Comparison of ENCODE assay signal across 8 cellular contexts in genomic region chr9:124940521-124940893, GRCh38. TPM values are rescaled to one million over a fixed set of nuclear protein-coding genes. Genes with fewer than 3 reads are reported as not detected.
DNase-seq lines count a peak whose midpoint lies in the region; ATAC-seq, FAIRE-seq and TF ChIP-seq lines count a peak whose summit lies in the region.

No MANE protein-coding gene starts in this region.

- H3K36me3 ChIP-seq in bronchial epithelial cell (ENCODE audit: control insufficient read depth, insufficient read depth, low read length) = peaks cover 1% of the 10 kb centered on the region
- peaks cover 0 to 27% of the 10 kb centered on the region in 2 experiments for H3K36me3 ChIP-seq in mesenchymal stem cell (ENCODE audit: control insufficient read depth in 1 of 2, insufficient read depth in 2 of 2, low read depth in 1 of 2, low read length in 2 of 2)
- no peaks in the 10 kb centered on the region for H3K36me3 ChIP-seq in aorta (ENCODE audit: control insufficient read depth in 1 of 2, insufficient read depth in 2 of 2, low read length in 1 of 2)

- peaks cover 4% of the 10 kb centered on the region for H3K79me1 ChIP-seq in mesenchymal stem cell (replicated peaks; ENCODE audit: low read length, poor library complexity, severe bottlenecking)

- H3K4me1 Mint-ChIP-seq in activated T-cell treated with anti-CD3 and anti-CD28 coated beads, Interleukin-2, amount 50 U/mL, for 24 hours (ENCODE audit: low read depth) = peaks cover 29% of the 10 kb centered on the region

- no peaks in the 10 kb centered on the region for H3K9me3 Mint-ChIP-seq in activated T-cell treated with anti-CD3 and anti-CD28 coated beads, Interleukin-2, amount 50 U/mL, for 24 hours

- intact Hi-C loops in aorta (cut with DNase I) = loop anchor here (2.0 to 5.0 kb wide), 5 partner anchors 68 to 302 kb away; partner anchors contain the start of genes HSPA5 (in 1 of the 2), RABEPK (in 1 of the 2) and SCAI (in 1 of the 2)

- FAIRE-seq in bronchial epithelial cell (lab: Jason Lieb, UNC) = no peak

- H2BK120ac ChIP-seq in mesenchymal stem cell (ENCODE audit: low read depth, low read length) = no peak overlapping the region

- peak overlapping the region; percentile 91 for H3K4me2 ChIP-seq in mesenchymal stem cell (ENCODE audit: low read length, poor library complexity, severe bottlenecking)

- peak overlapping the region; percentile 98 for H3K27ac Mint-ChIP-seq in activated T-cell treated with anti-CD3 and anti-CD28 coated beads, Interleukin-2, amount 50 U/mL, for 24 hours

- ATAC-seq in HG02571 (IDR thresholded peaks at IDR 0.05; ENCODE audit: unreplicated experiment) (peak; percentile 44), aorta (ENCODE audit: low FRiP score) (no peak)

- peak overlapping the region; percentile 99 for H3K9ac ChIP-seq in mesenchymal stem cell (ENCODE audit: low read length)

- H3K27me3 ChIP-seq in bronchial epithelial cell (ENCODE audit: control insufficient read depth, insufficient read depth, low read length) (no peaks in the 10 kb centered on the region), mesenchymal stem cell (ENCODE audit: control insufficient read depth in 1 of 2, insufficient read depth in 1 of 2, low read length in 2 of 2) (no peaks in the 10 kb centered on the region), aorta (ENCODE audit: control insufficient read depth in 1 of 2, insufficient read depth in 2 of 2, low read length in 1 of 2) (no peaks in the 10 kb centered on the region)

- H2AK5ac ChIP-seq in mesenchymal stem cell (ENCODE audit: low read length, severe bottlenecking) = peak overlapping the region; percentile 35

- H2BK15ac ChIP-seq in mesenchymal stem cell (ENCODE audit: low read depth, poor library complexity, severe bottlenecking) = peak overlapping the region; percentile 29

- peaks cover 5% of the 10 kb centered on the region for H3K4me1 ChIP-seq in mesenchymal stem cell (ENCODE audit: control insufficient read depth, insufficient read depth, low read depth, low read length)
- no peaks in the 10 kb centered on the region for H3K4me1 ChIP-seq in aorta (ENCODE audit: control insufficient read depth in 1 of 2, insufficient read depth in 2 of 2, low read length in 2 of 2)

- peak overlapping the region in 1 of 2 experiments; percentile 99 for H3K4ac ChIP-seq in mesenchymal stem cell (ENCODE audit: low read depth in 1 of 2, low read length in 2 of 2)

- no peak for DNase-seq in activated T-cell treated with anti-CD3 and anti-CD28 coated beads, Interleukin-2, amount 50 U/mL, for 24 hours
- no peak for DNase-seq in activated T-cell treated with anti-CD3 and anti-CD28 coated beads, Interleukin-2, amount 50 U/mL, for 1 hour
- DNase-seq in NCI-H146 (lab: John Stamatoyannopoulos, UW) = peak; percentile 81
- peak; percentile 30 for DNase-seq in bronchial epithelial cell (ENCODE audit: low read depth)
- no peak for DNase-seq in mesenchymal stem cell
- DNase-seq in aorta = no peak
- DNase-seq in H4 (ENCODE audit: low spot score) = no peak

- peak overlapping the region; percentile 1 to 81 for H3K18ac ChIP-seq in mesenchymal stem cell (ENCODE audit: low read depth in 1 of 2, low read length in 2 of 2)

- H3K27ac ChIP-seq in mesenchymal stem cell (ENCODE audit: low read length, poor library complexity, severe bottlenecking) (peak overlapping the region; percentile 28), aorta (ENCODE audit: low read depth in 1 of 2, low read length in 2 of 2) (peak overlapping the region; percentile 89 to 95)

- H4K8ac ChIP-seq in mesenchymal stem cell (ENCODE audit: low read length) = peak overlapping the region; percentile 97

- H3K23ac ChIP-seq in mesenchymal stem cell (ENCODE audit: low read length in 2 of 2) = peak overlapping the region in 1 of 2 experiments; percentile 96

- peak overlapping the region; percentile 39 for H2BK5ac ChIP-seq in mesenchymal stem cell (ENCODE audit: low read depth, low read length, poor library complexity, severe bottlenecking)

- no peak for TF ChIP-seq CTCF in bronchial epithelial cell (IDR thresholded peaks at IDR 0.05; ENCODE audit: insufficient read depth, low read length, severe bottlenecking)

- peak overlapping the region; percentile 19 for H4K91ac ChIP-seq in mesenchymal stem cell (ENCODE audit: low read length)

- peak overlapping the region; percentile 89 for H3K4me3 Mint-ChIP-seq in activated T-cell treated with anti-CD3 and anti-CD28 coated beads, Interleukin-2, amount 50 U/mL, for 24 hours

- H3K4me3 ChIP-seq in bronchial epithelial cell (ENCODE audit: low read depth, low read length) (peak overlapping the region; percentile 62), mesenchymal stem cell (ENCODE audit: insufficient read depth in 1 of 2, low read depth in 1 of 2, low read length in 2 of 2) (peak overlapping the region; percentile 64 to 96), aorta (ENCODE audit: low read length in 2 of 2) (peak overlapping the region; percentile 64 to 87)

- H3K14ac ChIP-seq in mesenchymal stem cell (ENCODE audit: low read length in 2 of 2) = peak overlapping the region in 1 of 2 experiments; percentile 61

- H3K9me3 ChIP-seq in mesenchymal stem cell (ENCODE audit: control insufficient read depth, low read length) (no peaks in the 10 kb centered on the region), aorta (ENCODE audit: control insufficient read depth, low read length) (no peaks in the 10 kb centered on the region)

- H3K36me3 Mint-ChIP-seq in activated T-cell treated with anti-CD3 and anti-CD28 coated beads, Interleukin-2, amount 50 U/mL, for 24 hours (ENCODE audit: low read depth) = peaks cover 50% of the 10 kb centered on the region

- H2AFZ ChIP-seq in mesenchymal stem cell (ENCODE audit: low read depth, low read length) = peak overlapping the region; percentile 89

- no peaks in the 10 kb centered on the region for H3K27me3 Mint-ChIP-seq in activated T-cell treated with anti-CD3 and anti-CD28 coated beads, Interleukin-2, amount 50 U/mL, for 24 hours

- no peak overlapping the region for H2BK12ac ChIP-seq in mesenchymal stem cell (ENCODE audit: low read length in 2 of 2)

- under 1% methylated on average over 10 of the region's 17 CpGs for WGBS in mesenchymal stem cell
- 1% methylated on average over 17 of the region's 17 CpGs for WGBS in aorta, 2 donors

RNA-seq across cellular contexts. Expression of gene GOLGA1, which starts 0.4 kb away (rescaled TPM):
- total RNA-seq in bronchial epithelial cell (7.9 and 9.7 TPM in 2 replicates), aorta (10 to 100 TPM; 15.0 to 20.4 TPM)
- 8.6 TPM for polyA plus RNA-seq in mesenchymal stem cell (2013, experiment 1 of 2)
- 8.0 TPM for polyA plus RNA-seq in mesenchymal stem cell (2013, experiment 2 of 2)
- polyA plus RNA-seq in aorta = 10 to 100 TPM in 1 of 2 donors, 1 to 10 TPM in 1; 7.9 to 11.5 TPM
- total RNA-seq in H4 (2014; rRNA removed; shearing (Covaris generic)) = 7.9 and 8.0 TPM in 2 replicates

Comparison
In these comparisons a context has a peak if more than half of its experiments do, and no peak if none do; other contexts are left out.
1. DNase-seq: peak in NCI-H146 (single experiment) and bronchial epithelial cell (single experiment); none in activated T-cell treated with anti-CD3 and anti-CD28 coated beads, Interleukin-2, amount 50 U/mL, for 24 hours (single experiment), activated T-cell treated with anti-CD3 and anti-CD28 coated beads, Interleukin-2, amount 50 U/mL, for 1 hour (single experiment), mesenchymal stem cell (single experiment), aorta (0 of 2) and H4 (single experiment).
2. Peak in every context shown above with its lines, with median percentiles within 50 percentile points of each other: H3K4me3 ChIP-seq.